8 cellular contexts compared by ENCODE assay signal in genomic region chr6:36422714-36423100, GRCh38. TPM values are rescaled to one million over a fixed set of nuclear protein-coding genes. Genes with fewer than 3 reads are reported as not detected.
DNase-seq lines count a peak whose midpoint lies in the region; ATAC-seq and TF ChIP-seq lines count a peak whose summit lies in the region.

No MANE protein-coding gene starts in this region.

- H3K4me1 Mint-ChIP-seq in CD14-positive monocyte (peaks cover 34% of the 10 kb centered on the region), neural crest cell (peaks cover 13% of the 10 kb centered on the region)
- H3K4me1 Mint-ChIP-seq in dendritic cell treated with granulocyte-macrophage colony-stimulating factor and Interleukin-4, amounts not matched to agents 40 ng/mL and 50 ng/mL, for 4 days (ENCODE audit: low read depth): peaks cover 28% of the 10 kb centered on the region

- no peak for ATAC-seq in HG03095 (IDR thresholded peaks at IDR 0.05; ENCODE audit: unreplicated experiment)

- intact Hi-C loops in CD14-positive monocyte (cut with micrococcal nuclease): loop anchor here in 1 of 2 donors (5.0 kb wide), 1 partner anchor 70 kb away; no protein-coding TSS in a partner anchor
- intact Hi-C loops in dendritic cell treated with granulocyte-macrophage colony-stimulating factor and Interleukin-4, amounts not matched to agents 40 ng/mL and 50 ng/mL, for 4 days (cut with micrococcal nuclease): loop anchor here (1.0 to 10.0 kb wide), 4 partner anchors 19 to 170 kb away; partner anchors contain the start of gene SRSF3

- H3K9me3 Mint-ChIP-seq in CD14-positive monocyte (no peaks in the 10 kb centered on the region), neural crest cell (no peaks in the 10 kb centered on the region)
- H3K9me3 Mint-ChIP-seq in dendritic cell treated with granulocyte-macrophage colony-stimulating factor and Interleukin-4, amounts not matched to agents 40 ng/mL and 50 ng/mL, for 4 days: no peaks in the 10 kb centered on the region

- H3K4me3 Mint-ChIP-seq in CD14-positive monocyte (peak overlapping the region; percentile 84 to 94), neural crest cell (peak overlapping the region; percentile 87)
- peak overlapping the region; percentile 80 for H3K4me3 Mint-ChIP-seq in dendritic cell treated with granulocyte-macrophage colony-stimulating factor and Interleukin-4, amounts not matched to agents 40 ng/mL and 50 ng/mL, for 4 days

- DNase-seq in CD14-positive monocyte (ENCODE audit: low spot score): no peak
- DNase-seq in Jurkat, Clone E6-1 (ENCODE audit: low read depth, low spot score): no peak
- DNase-seq in neural crest cell (ENCODE audit: low read depth, low spot score): no peak
- no peak for DNase-seq in A172 (ENCODE audit: low spot score)
- no peak for DNase-seq in NCI-H446 (lab: John Stamatoyannopoulos, UW)
- DNase-seq in NAMALWA (ENCODE audit: low spot score): no peak

- H3K27me3 Mint-ChIP-seq in CD14-positive monocyte (ENCODE audit: low read depth in 3 of 3) (peaks cover 0 to 4% (median 2%) of the 10 kb centered on the region in 3 donors), neural crest cell (ENCODE audit: low read depth) (no peaks in the 10 kb centered on the region)
- H3K27me3 Mint-ChIP-seq in dendritic cell treated with granulocyte-macrophage colony-stimulating factor and Interleukin-4, amounts not matched to agents 40 ng/mL and 50 ng/mL, for 4 days: no peaks in the 10 kb centered on the region

- peak overlapping the region; percentile 66 for H3K4me3 ChIP-seq in Jurkat, Clone E6-1 (ENCODE audit: low read length)

- H3K27ac Mint-ChIP-seq in CD14-positive monocyte: peak overlapping the region; percentile 79 to 94 (median 88)
- H3K27ac Mint-ChIP-seq in dendritic cell treated with granulocyte-macrophage colony-stimulating factor and Interleukin-4, amounts not matched to agents 40 ng/mL and 50 ng/mL, for 4 days: peak overlapping the region; percentile 78
- H3K27ac Mint-ChIP-seq in neural crest cell (ENCODE audit: unreplicated experiment): peak overlapping the region; percentile 90

- TF ChIP-seq CTCF in CD14-positive monocyte (IDR thresholded peaks at IDR 0.05): no peak
- TF ChIP-seq CTCF in neural crest cell (conservative IDR thresholded peaks at IDR 0.05): no peak

- H3K36me3 Mint-ChIP-seq in CD14-positive monocyte (no peaks in the 10 kb centered on the region), neural crest cell (ENCODE audit: low read depth) (no peaks in the 10 kb centered on the region)
- no peaks in the 10 kb centered on the region for H3K36me3 Mint-ChIP-seq in dendritic cell treated with granulocyte-macrophage colony-stimulating factor and Interleukin-4, amounts not matched to agents 40 ng/mL and 50 ng/mL, for 4 days (ENCODE audit: low read depth)

RNA-seq across cellular contexts. Expression of gene PXT1, which starts 19.9 kb away (rescaled TPM):
- under 1 TPM; 0.24 to 0.31 TPM for polyA plus RNA-seq in CD14-positive monocyte
- not detected for polyA plus RNA-seq in Jurkat, Clone E6-1 (2012; ENCODE audit: insufficient read depth, insufficient read length)
- 0.14 TPM in 1 of 2 replicates, not detected in the other for total RNA-seq in neural crest cell
- total RNA-seq in A172 (2014; rRNA removed; shearing (Covaris generic)): not detected in 2 replicates

RNA-seq across cellular contexts. Expression of gene KCTD20, which starts 20.1 kb away (rescaled TPM):
- 10 to 100 TPM; 73.9 to 79.7 TPM for polyA plus RNA-seq in CD14-positive monocyte
- 44.7 TPM for polyA plus RNA-seq in Jurkat, Clone E6-1 (2012; ENCODE audit: insufficient read depth, insufficient read length)
- 48.1 and 52.5 TPM in 2 replicates for total RNA-seq in neural crest cell
- total RNA-seq in A172 (2014; rRNA removed; shearing (Covaris generic)): 93.6 and 99.3 TPM in 2 replicates

RNA-seq across cellular contexts. Expression of gene ETV7, which starts 35.2 kb away (rescaled TPM):
- polyA plus RNA-seq in CD14-positive monocyte: 1 to 10 TPM in 1 of 2 donors, under 1 TPM in 1; 0.10 to 2.2 TPM
- not detected for polyA plus RNA-seq in Jurkat, Clone E6-1 (2012; ENCODE audit: insufficient read depth, insufficient read length)
- total RNA-seq in neural crest cell: not detected in 2 replicates
- total RNA-seq in A172 (2014; rRNA removed; shearing (Covaris generic)): 0.24 TPM in 1 of 2 replicates, not detected in the other
